ENCODE assay signal across 29 cellular contexts in the genomic region with DNA sequence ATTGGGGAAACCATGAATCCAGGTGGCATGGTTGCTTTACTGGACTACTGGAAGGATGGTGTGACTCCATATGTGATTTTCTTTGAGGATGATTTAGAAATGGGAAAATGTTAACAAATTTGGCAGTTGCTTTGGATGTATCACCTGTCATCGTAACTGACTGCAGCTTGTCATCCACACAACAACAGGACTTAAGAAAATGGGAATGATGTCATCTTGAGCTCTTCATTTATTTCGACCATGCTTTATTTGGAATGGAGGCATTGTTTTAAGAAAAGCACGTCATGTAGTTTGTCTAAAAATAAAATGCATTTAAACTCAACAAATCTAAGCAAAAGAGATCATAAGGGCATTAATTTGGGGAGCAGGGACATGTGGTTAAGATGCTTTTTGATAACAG.
"Had no signal": no experiment of that assay in that cellular context is flagged by ENCODE, and none has a peak within 500 bp of the region (broad histone marks: within the 10 kb centered on the region; RNA-seq: fewer than 3 reads in every experiment).

No MANE protein-coding gene starts in this region.

- H3K27ac Mint-ChIP-seq: natural killer cell treated with Interleukin-12 subunit alpha and Interleukin-12 subunit beta and Interleukin-15 and Interleukin-18, amount 100 ng/mL, for 72 hours; nephron progenitor cell; stimulated activated memory B cell treated with anti-CD40 and anti-IgM and Interleukin-4, amounts not matched to agents 10 μg/mL and 1 μg/mL and 100 μg/mL, for 72 hours; stimulated activated naive CD8-positive, alpha-beta T cell treated with anti-CD3 and anti-CD28 coated beads, Interleukin-15, amount 100 ng/mL, for 72 hours; type B pancreatic cell had no signal

- ATAC-seq: pancreas; right cardiac atrium; sciatic nerve; stimulated activated memory B cell treated with anti-CD40 and anti-IgM and Interleukin-4, amounts not matched to agents 10 μg/mL and 1 μg/mL and 100 μg/mL, for 72 hours; stimulated activated naive CD8-positive, alpha-beta T cell treated with anti-CD3 and anti-CD28 coated beads, Interleukin-15, amount 100 ng/mL, for 72 hours; stimulated activated naive CD8-positive, alpha-beta T cell treated with anti-CD3 and anti-CD28 coated beads, Interleukin-15, Interleukin-2, amounts not matched to agents 100 U/mL and 50 U/mL, for 24 hours; upper lobe of right lung had no signal

- H3K4me1 Mint-ChIP-seq: stimulated activated memory B cell treated with anti-CD40 and anti-IgM and Interleukin-4, amounts not matched to agents 10 μg/mL and 1 μg/mL and 100 μg/mL, for 72 hours had no signal

- H3K9me3 ChIP-seq: neutrophil, pancreas, prostate gland, spleen, suprapubic skin, testis, tibial artery, transverse colon, upper lobe of right lung, uterus had no signal

- H3K36me3 ChIP-seq: neutrophil, pancreas, prostate gland, spleen, suprapubic skin, tibial artery, transverse colon, upper lobe of right lung, uterus had no signal

- H3K36me3 Mint-ChIP-seq: naive thymus-derived CD8-positive, alpha-beta T cell; natural killer cell treated with Interleukin-12 subunit alpha and Interleukin-12 subunit beta and Interleukin-15 and Interleukin-18, amount 100 ng/mL, for 72 hours; stimulated activated memory B cell treated with anti-CD40 and anti-IgM and Interleukin-4, amounts not matched to agents 10 μg/mL and 1 μg/mL and 100 μg/mL, for 72 hours; type B pancreatic cell had no signal

- DNase-seq: nephron progenitor cell; nucleus accumbens; pancreas; right cardiac atrium; spleen; stimulated activated CD4-positive, alpha-beta T cell treated with anti-CD3 and anti-CD28 coated beads, Interleukin-12 subunit alpha, Interleukin-12 subunit beta, amount 100 ng/mL, for 4 hours; stimulated activated CD4-positive, alpha-beta T cell treated with anti-CD3 and anti-CD28 coated beads, Interleukin-1b, Interleukin-23, amount 100 ng/mL, for 48 hours; stimulated activated CD4-positive, alpha-beta T cell treated with anti-CD3 and anti-CD28 coated beads, Interleukin-4, amount 100 ng/mL, for 1 hour; stimulated activated CD4-positive, alpha-beta T cell treated with anti-CD3 and anti-CD28 coated beads, Interleukin-4, amount 100 ng/mL, for 4 hours; stimulated activated CD8-positive, alpha-beta memory T cell treated with anti-CD3 and anti-CD28 coated beads, Interleukin-4, amount 100 ng/mL, for 48 hours; stimulated activated naive CD8-positive, alpha-beta T cell treated with anti-CD3 and anti-CD28 coated beads, Interleukin-15, amount 100 ng/mL, for 72 hours; stimulated activated naive CD8-positive, alpha-beta T cell treated with anti-CD3 and anti-CD28 coated beads, Interleukin-15, Interleukin-2, amounts not matched to agents 100 U/mL and 50 U/mL, for 24 hours; substantia nigra; testis; tibial artery; transverse colon; uterus had no signal

- H3K4me3 Mint-ChIP-seq: natural killer cell treated with Interleukin-12 subunit alpha and Interleukin-12 subunit beta and Interleukin-15 and Interleukin-18, amount 100 ng/mL, for 72 hours; nephron progenitor cell; neural crest cell; stimulated activated memory B cell treated with anti-CD40 and anti-IgM and Interleukin-4, amounts not matched to agents 10 μg/mL and 1 μg/mL and 100 μg/mL, for 72 hours; stimulated activated naive CD8-positive, alpha-beta T cell treated with anti-CD3 and anti-CD28 coated beads, Interleukin-15, amount 100 ng/mL, for 72 hours; type B pancreatic cell had no signal

- H3K4me3 ChIP-seq: pancreas, prostate gland, skin epidermis, smooth muscle cell, spleen, suprapubic skin, testis, tibial artery, transverse colon, upper lobe of right lung, uterus had no signal

- FAIRE-seq: pancreas had no signal

- H3K27ac ChIP-seq: neutrophil, pancreas, prostate gland, skin epidermis, spleen, suprapubic skin, testis, tibial artery, transverse colon, upper lobe of right lung, uterus had no signal

- H3K9me3 Mint-ChIP-seq: naive thymus-derived CD8-positive, alpha-beta T cell; natural killer cell treated with Interleukin-12 subunit alpha and Interleukin-12 subunit beta and Interleukin-15 and Interleukin-18, amount 100 ng/mL, for 72 hours; neural crest cell; stimulated activated memory B cell treated with anti-CD40 and anti-IgM and Interleukin-4, amounts not matched to agents 10 μg/mL and 1 μg/mL and 100 μg/mL, for 72 hours; stimulated activated naive CD8-positive, alpha-beta T cell treated with anti-CD3 and anti-CD28 coated beads, Interleukin-15, amount 100 ng/mL, for 72 hours; type B pancreatic cell had no signal

- H3K4me1 ChIP-seq: pancreas, prostate gland, spleen, testis, tibial artery, transverse colon, upper lobe of right lung, uterus had no signal

- H3K27me3 Mint-ChIP-seq: stimulated activated memory B cell treated with anti-CD40 and anti-IgM and Interleukin-4, amounts not matched to agents 10 μg/mL and 1 μg/mL and 100 μg/mL, for 72 hours; stimulated activated naive CD8-positive, alpha-beta T cell treated with anti-CD3 and anti-CD28 coated beads, Interleukin-15, amount 100 ng/mL, for 72 hours; type B pancreatic cell had no signal
